Comparison of ENCODE assay signal across 13 cellular contexts in genomic region chr17:59400858-59401257, GRCh38.
DNase-seq lines count a peak whose midpoint lies in the region; ATAC-seq, FAIRE-seq and TF ChIP-seq lines count a peak whose summit lies in the region.
"Had no signal": no experiment of that assay in that cellular context is flagged by ENCODE, and none has a peak within 500 bp of the region (broad histone marks: within the 10 kb centered on the region; RNA-seq: fewer than 3 reads in every experiment).

No MANE protein-coding gene starts in this region.

- DNase-seq in activated CD4-positive, alpha-beta T cell treated with anti-CD3 and anti-CD28 coated beads for 36 hours, result no peak
- DNase-seq in activated CD4-positive, alpha-beta T cell treated with anti-CD3 and anti-CD28 coated beads for 48 hours, result no peak
- DNase-seq in dorsolateral prefrontal cortex (no peak), mesenchymal stem cell (no peak), DMS 273 (lab: John Stamatoyannopoulos, UW; ENCODE audit: unreplicated experiment) (no peak), erythroblast (lab: John Stamatoyannopoulos, UW) (no peak), urothelium cell line (ENCODE audit: low spot score) (no peak)
- DNase-seq: H9, KG1, occipital lobe had no signal

- peaks cover 12 to 48% of the 10 kb centered on the region in 2 experiments for H3K36me3 ChIP-seq in mesenchymal stem cell (ENCODE audit: control insufficient read depth in 1 of 2, insufficient read depth in 2 of 2, low read depth in 1 of 2, low read length in 2 of 2)

- H4K91ac ChIP-seq in mesenchymal stem cell (ENCODE audit: low read length), result no peak overlapping the region

- H3K27ac Mint-ChIP-seq in activated CD4-positive, alpha-beta T cell treated with anti-CD3 and anti-CD28 coated beads for 36 hours, result peak overlapping the region; percentile 31
- H3K27ac Mint-ChIP-seq: stimulated activated naive CD8-positive, alpha-beta T cell treated with anti-CD3 and anti-CD28 coated beads, Interleukin-15, Interleukin-2, amounts not matched to agents 100 ng/mL and 50 ng/mL, for 24 hours had no signal

- FAIRE-seq in urothelium cell line (lab: Jason Lieb, UNC), result no peak
- FAIRE-seq: A204.1 had no signal

- H2BK120ac ChIP-seq in mesenchymal stem cell (ENCODE audit: low read depth, low read length), result no peak overlapping the region

- H4K8ac ChIP-seq in mesenchymal stem cell (ENCODE audit: low read length), result no peak overlapping the region

- H3K4me1 Mint-ChIP-seq in activated CD4-positive, alpha-beta T cell treated with anti-CD3 and anti-CD28 coated beads for 36 hours, result no peaks in the 10 kb centered on the region

- no peak overlapping the region for H3K4me3 Mint-ChIP-seq in activated CD4-positive, alpha-beta T cell treated with anti-CD3 and anti-CD28 coated beads for 36 hours
- H3K4me3 Mint-ChIP-seq: H9; stimulated activated naive CD8-positive, alpha-beta T cell treated with anti-CD3 and anti-CD28 coated beads, Interleukin-15, Interleukin-2, amounts not matched to agents 100 ng/mL and 50 ng/mL, for 24 hours had no signal

- H2AFZ ChIP-seq in mesenchymal stem cell (ENCODE audit: low read depth, low read length), result no peak overlapping the region

- H3K23ac ChIP-seq in mesenchymal stem cell (ENCODE audit: low read length in 2 of 2), result no peak overlapping the region

- no peak overlapping the region for H2BK5ac ChIP-seq in mesenchymal stem cell (ENCODE audit: low read depth, low read length, poor library complexity, severe bottlenecking)

- POLR2A ChIA-PET in activated CD4-positive, alpha-beta T cell treated with anti-CD3 and anti-CD28 coated beads for 36 hours (lab: Charles Lee), result no interaction called here

- no peak overlapping the region for H3K14ac ChIP-seq in mesenchymal stem cell (ENCODE audit: low read length in 2 of 2)

- H3K9ac ChIP-seq in mesenchymal stem cell (ENCODE audit: low read length), result peak overlapping the region; percentile 79

- H3K4me3 ChIP-seq in dorsolateral prefrontal cortex (peak overlapping the region in 28 of 59 donors; percentile 0 to 30 (median 10)), mesenchymal stem cell (ENCODE audit: insufficient read depth in 1 of 2, low read depth in 1 of 2, low read length in 2 of 2) (peak overlapping the region in 1 of 2 experiments; percentile 69)

- no peak overlapping the region for H2BK12ac ChIP-seq in mesenchymal stem cell (ENCODE audit: low read length in 2 of 2)

- H3K27me3 ChIP-seq in dorsolateral prefrontal cortex, result no peaks in the 10 kb centered on the region
- H3K27me3 ChIP-seq in mesenchymal stem cell (ENCODE audit: control insufficient read depth in 1 of 2, insufficient read depth in 1 of 2, low read length in 2 of 2), result no peaks in the 10 kb centered on the region

- H2AK5ac ChIP-seq in mesenchymal stem cell (ENCODE audit: low read length, severe bottlenecking), result peak overlapping the region; percentile 87

- H3K18ac ChIP-seq in mesenchymal stem cell (ENCODE audit: low read depth in 1 of 2, low read length in 2 of 2), result no peak overlapping the region

- H3K4me1 ChIP-seq in mesenchymal stem cell (ENCODE audit: control insufficient read depth, insufficient read depth, low read depth, low read length), result peaks cover 7% of the 10 kb centered on the region

- no peaks in the 10 kb centered on the region for H3K27me3 Mint-ChIP-seq in activated CD4-positive, alpha-beta T cell treated with anti-CD3 and anti-CD28 coated beads for 36 hours
- H3K27me3 Mint-ChIP-seq: stimulated activated naive CD8-positive, alpha-beta T cell treated with anti-CD3 and anti-CD28 coated beads, Interleukin-15, Interleukin-2, amounts not matched to agents 100 ng/mL and 50 ng/mL, for 24 hours had no signal

- peak overlapping the region; percentile 44 for H3K4me2 ChIP-seq in mesenchymal stem cell (ENCODE audit: low read length, poor library complexity, severe bottlenecking)

- TF ChIP-seq POLR2A in erythroblast (IDR thresholded peaks at IDR 0.05; ENCODE audit: low read length), result no peak

- H3K79me1 ChIP-seq in mesenchymal stem cell (replicated peaks; ENCODE audit: low read length, poor library complexity, severe bottlenecking), result no peaks in the 10 kb centered on the region

- H3K9me3 ChIP-seq in mesenchymal stem cell (ENCODE audit: control insufficient read depth, low read length), result no peaks in the 10 kb centered on the region

- no peak overlapping the region for H2BK15ac ChIP-seq in mesenchymal stem cell (ENCODE audit: low read depth, poor library complexity, severe bottlenecking)

- no peak for ATAC-seq in activated CD4-positive, alpha-beta T cell treated with anti-CD3 and anti-CD28 coated beads for 36 hours

- intact Hi-C loops in activated CD4-positive, alpha-beta T cell treated with anti-CD3 and anti-CD28 coated beads for 36 hours (cut with DNase I, micrococcal nuclease), result no loop called here
- intact Hi-C loops in dorsolateral prefrontal cortex (cut with DNase I), result no loop called here

- no peaks in the 10 kb centered on the region for H3K9me3 Mint-ChIP-seq in activated CD4-positive, alpha-beta T cell treated with anti-CD3 and anti-CD28 coated beads for 36 hours (ENCODE audit: low read depth)
- H3K9me3 Mint-ChIP-seq: H9; stimulated activated naive CD8-positive, alpha-beta T cell treated with anti-CD3 and anti-CD28 coated beads, Interleukin-15, Interleukin-2, amounts not matched to agents 100 ng/mL and 50 ng/mL, for 24 hours had no signal

- H3K27ac ChIP-seq in dorsolateral prefrontal cortex (peak overlapping the region; percentile 30 to 92 (median 74)), mesenchymal stem cell (ENCODE audit: low read length, poor library complexity, severe bottlenecking) (peak overlapping the region; percentile 42), temporal lobe (ENCODE audit: low read depth, low read length) (peak overlapping the region; percentile 46)

- 95% methylated on average over 3 of the region's 5 CpGs for WGBS in mesenchymal stem cell

- CTCF ChIA-PET in activated CD4-positive, alpha-beta T cell treated with anti-CD3 and anti-CD28 coated beads for 36 hours (lab: Charles Lee), result interaction anchor here (1.2 to 1.7 kb wide), 2 partner anchors 9 to 14 kb away, joined by 3 to 8 read pairs; no protein-coding TSS in a partner anchor

- peaks cover 6% of the 10 kb centered on the region for H3K36me3 Mint-ChIP-seq in activated CD4-positive, alpha-beta T cell treated with anti-CD3 and anti-CD28 coated beads for 36 hours (ENCODE audit: low read depth)

- H3K4ac ChIP-seq in mesenchymal stem cell (ENCODE audit: low read depth in 1 of 2, low read length in 2 of 2), result no peak overlapping the region

- TF ChIP-seq CTCF in dorsolateral prefrontal cortex (IDR thresholded peaks at IDR 0.05 in 54 of 56, conservative IDR thresholded peaks at IDR 0.05 in 2 of 56; ENCODE audit: low read depth in 1 of 56, partially characterized antibody in 56 of 56), result no peak
